In genomic region chr13:98549006-98549727, GRCh38 we compare ENCODE assay signal across 11 cellular contexts. TPM values are rescaled to one million over a fixed set of nuclear protein-coding genes. Genes with fewer than 3 reads are reported as not detected.
A peak's percentile ranks its signal among the peaks of the same experiment; 100 is the strongest.
DNase-seq lines count a peak whose midpoint lies in the region; ATAC-seq and TF ChIP-seq lines count a peak whose summit lies in the region.
"Had no signal": no experiment of that assay in that cellular context is flagged by ENCODE, and none has a peak within 500 bp of the region (broad histone marks: within the 10 kb centered on the region; RNA-seq: fewer than 3 reads in every experiment).

No MANE protein-coding gene starts in this region.

- TF ChIP-seq CTCF in astrocyte of the cerebellum (IDR thresholded peaks at IDR 0.05; ENCODE audit: low read depth, low read length, missing control alignments) = no peak
- TF ChIP-seq CTCF in natural killer cell (IDR thresholded peaks at IDR 0.05) = no peak

- ATAC-seq in natural killer cell (peak in 2 of 3 donors; percentile 42 to 55), GM18517 (IDR thresholded peaks at IDR 0.05; ENCODE audit: unreplicated experiment) (no peak), HG03520 (IDR thresholded peaks at IDR 0.05; ENCODE audit: unreplicated experiment) (no peak), HG02938 (IDR thresholded peaks at IDR 0.05; ENCODE audit: unreplicated experiment) (no peak)
- ATAC-seq: right cardiac atrium had no signal

- no peaks in the 10 kb centered on the region for H3K9me3 ChIP-seq in CD8-positive, alpha-beta memory T cell (ENCODE audit: low read length)

- H3K27ac Mint-ChIP-seq in CD8-positive, alpha-beta memory T cell = peak overlapping the region in 7 of 8 donors; percentile 16 to 77 (median 68)
- H3K27ac Mint-ChIP-seq in natural killer cell = peak overlapping the region; percentile 3 to 59

- intact Hi-C loops in natural killer cell (cut with micrococcal nuclease) = no loop called here

- peaks cover 5 to 57% (median 21%) of the 10 kb centered on the region in 3 donors for H3K36me3 Mint-ChIP-seq in CD8-positive, alpha-beta memory T cell
- no peaks in the 10 kb centered on the region for H3K36me3 Mint-ChIP-seq in natural killer cell

- peaks cover 17% of the 10 kb centered on the region for H3K36me3 ChIP-seq in CD8-positive, alpha-beta memory T cell (ENCODE audit: insufficient read depth, low read length)

- H3K4me3 ChIP-seq in CD8-positive, alpha-beta memory T cell (ENCODE audit: low read length) = no peak overlapping the region
- no peak overlapping the region for H3K4me3 ChIP-seq in astrocyte of the cerebellum (ENCODE audit: low read depth, low read length)

- H3K27me3 ChIP-seq in CD8-positive, alpha-beta memory T cell (ENCODE audit: insufficient read depth, low read length, poor library complexity, severe bottlenecking) = no peaks in the 10 kb centered on the region

- H3K9me3 Mint-ChIP-seq in CD8-positive, alpha-beta memory T cell = no peaks in the 10 kb centered on the region
- H3K9me3 Mint-ChIP-seq in natural killer cell = no peaks in the 10 kb centered on the region

- in situ Hi-C loops in astrocyte of the cerebellum (cut with HindIII; ENCODE audit: low sequenced_read_pairs) = no loop called here

- peaks cover 73 to 94% (median 90%) of the 10 kb centered on the region in 3 donors for H3K4me1 Mint-ChIP-seq in CD8-positive, alpha-beta memory T cell
- peaks cover 64 to 68% of the 10 kb centered on the region in 2 donors for H3K4me1 Mint-ChIP-seq in natural killer cell

- DNase-seq in CD8-positive, alpha-beta memory T cell = no peak
- DNase-seq in HT1080 (ENCODE audit: low read depth) = peak; percentile 71
- DNase-seq in astrocyte of the cerebellum (ENCODE audit: low read depth) = peak; percentile 45
- no peak for DNase-seq in natural killer cell
- no peak for DNase-seq in SHP77 (lab: John Stamatoyannopoulos, UW)
- DNase-seq: activated CD4-positive, CD25-positive, alpha-beta regulatory T cell treated with anti-CD3 and anti-CD28 coated beads, Interleukin-2, amount 50 U/mL, for 72 hours; foreskin melanocyte; right cardiac atrium had no signal

- no peak overlapping the region for H3K27ac ChIP-seq in CD8-positive, alpha-beta memory T cell (ENCODE audit: low read depth, low read length)

- H3K27me3 Mint-ChIP-seq in CD8-positive, alpha-beta memory T cell = no peaks in the 10 kb centered on the region
- H3K27me3 Mint-ChIP-seq in natural killer cell (ENCODE audit: low read depth in 2 of 2) = no peaks in the 10 kb centered on the region

- H3K4me1 ChIP-seq in CD8-positive, alpha-beta memory T cell (ENCODE audit: insufficient read depth, low read length) = peaks cover 34% of the 10 kb centered on the region

- H3K4me3 Mint-ChIP-seq in CD8-positive, alpha-beta memory T cell = peak overlapping the region in 3 of 7 donors; percentile 12 to 59 (median 37)
- no peak overlapping the region for H3K4me3 Mint-ChIP-seq in natural killer cell

- POLR2A ChIA-PET in CD8-positive, alpha-beta memory T cell (lab: Charles Lee) = no interaction called here

- CTCF ChIA-PET in CD8-positive, alpha-beta memory T cell (lab: Charles Lee) = interaction anchor here (0.6 to 1.3 kb wide), 4 partner anchors 9 to 104 kb away, joined by 3 to 4 read pairs (median 3); no protein-coding TSS in a partner anchor

RNA-seq across cellular contexts. Expression of gene STK24, which starts 27.7 kb away (rescaled TPM):
- 100 to 1,000 TPM; 149 to 150 TPM for total RNA-seq in CD8-positive, alpha-beta memory T cell
- 63.6 TPM for polyA plus RNA-seq in CD8-positive, alpha-beta memory T cell
- 76.1 and 81.7 TPM in 2 replicates for total RNA-seq in HT1080 (2014; rRNA removed; shearing (Covaris generic))
- polyA plus RNA-seq in HT1080 (2015; cell fraction: cytosol; rRNA removed) = 136 and 165 TPM in 2 replicates
- 78.2 and 79.7 TPM in 2 replicates for polyA plus RNA-seq in HT1080 (2015; cell fraction: nucleus; rRNA removed)
- total RNA-seq in natural killer cell = 10 to 100 TPM; 64.5 to 78.4 (median 70.4) TPM

Comparison
In these comparisons a context has a peak if more than half of its experiments do, and no peak if none do; other contexts are left out.
1. DNase-seq: peak in HT1080 (single experiment) and astrocyte of the cerebellum (single experiment); none in CD8-positive, alpha-beta memory T cell (0 of 5), natural killer cell (single experiment) and SHP77 (0 of 2).
2. ATAC-seq: peak in natural killer cell (2 of 3); none in GM18517 (single experiment), HG03520 (single experiment) and HG02938 (single experiment).